In the genomic region with DNA sequence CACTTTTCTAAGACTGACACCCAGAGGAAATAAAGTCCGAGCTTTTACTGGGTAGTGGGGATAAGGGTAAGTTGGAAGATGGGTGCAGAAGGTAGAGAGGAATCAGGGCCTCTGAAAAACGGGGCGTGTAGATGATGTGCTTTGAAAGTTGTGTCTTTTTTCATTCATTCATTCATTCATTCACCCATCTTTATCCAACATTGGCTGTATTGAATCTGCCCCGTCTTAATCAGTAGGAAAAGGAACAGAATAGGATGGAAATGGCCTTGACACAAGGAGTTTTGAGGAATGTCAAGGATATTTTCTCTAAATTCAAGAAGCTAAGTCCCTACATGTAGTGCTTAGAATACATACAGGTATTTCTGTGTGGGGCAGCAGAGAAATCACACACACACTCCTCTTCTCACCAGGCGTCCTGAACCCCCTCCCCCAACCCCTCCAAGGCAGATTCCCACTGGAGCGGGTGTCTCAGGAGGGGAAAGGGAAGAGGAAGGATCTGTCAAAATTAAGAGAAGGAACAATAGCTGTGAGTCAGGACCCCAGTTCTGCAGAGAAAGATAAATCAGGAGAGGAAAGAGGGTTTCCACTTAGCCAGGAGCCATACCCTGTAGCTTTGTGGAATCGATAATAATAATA, we compare ENCODE assay signal across 8 cellular contexts. TPM values are rescaled to one million over a fixed set of nuclear protein-coding genes. Genes with fewer than 3 reads are reported as not detected.
DNase-seq lines count a peak whose midpoint lies in the region; TF ChIP-seq lines count a peak whose summit lies in the region.

No MANE protein-coding gene starts in this region.

- peaks cover 43% of the 10 kb centered on the region for H3K4me1 Mint-ChIP-seq in endothelial cell (ENCODE audit: unreplicated experiment)
- peaks cover 26% of the 10 kb centered on the region for H3K4me1 Mint-ChIP-seq in nephron progenitor cell

- no peak for TF ChIP-seq POLR2A in NB4 (IDR thresholded peaks at IDR 0.05; ENCODE audit: extremely low read depth, insufficient read length)

- peak overlapping the region; percentile 47 for H3K4me3 ChIP-seq in BE2C (ENCODE audit: low read depth, low read length)
- H3K4me3 ChIP-seq in NB4 (ENCODE audit: low read depth, low read length): peak overlapping the region; percentile 40

- H3K36me3 Mint-ChIP-seq in endothelial cell (ENCODE audit: low read depth, unreplicated experiment) (peaks cover 41% of the 10 kb centered on the region), nephron progenitor cell (ENCODE audit: low read depth) (no peaks in the 10 kb centered on the region)

- DNase-seq in BE2C (no peak), NB4 (ENCODE audit: low read depth) (no peak), endothelial cell (ENCODE audit: low spot score) (peak; percentile 56), nephron progenitor cell (no peak), NCI-H524 treated with DMSO at 0.1 percent for 48 hours (lab: John Stamatoyannopoulos, UW) (no peak), kidney glomerular epithelial cell (lab: John Stamatoyannopoulos, UW) (no peak), NCI-H226 (no peak)
- DNase-seq in activated CD8-positive, alpha-beta memory T cell treated with anti-CD3 and anti-CD28 coated beads for 24 hours: no peak

- H3K27me3 ChIP-seq in BE2C: peaks cover 36% of the 10 kb centered on the region

- peak overlapping the region; percentile 99 for H3K4me3 Mint-ChIP-seq in endothelial cell (ENCODE audit: unreplicated experiment)
- H3K4me3 Mint-ChIP-seq in nephron progenitor cell: peak overlapping the region; percentile 89

- H3K9me3 Mint-ChIP-seq in endothelial cell (ENCODE audit: unreplicated experiment) (no peaks in the 10 kb centered on the region), nephron progenitor cell (no peaks in the 10 kb centered on the region)

- no peaks in the 10 kb centered on the region for H3K9me3 ChIP-seq in BE2C

- peak overlapping the region; percentile 94 for H3K27ac Mint-ChIP-seq in endothelial cell (ENCODE audit: unreplicated experiment)
- H3K27ac Mint-ChIP-seq in nephron progenitor cell: no peak overlapping the region

- H3K4me1 ChIP-seq in BE2C: no peaks in the 10 kb centered on the region

- H3K36me3 ChIP-seq in BE2C: no peaks in the 10 kb centered on the region

- H3K27me3 Mint-ChIP-seq in endothelial cell (ENCODE audit: unreplicated experiment) (peaks cover 10% of the 10 kb centered on the region), nephron progenitor cell (ENCODE audit: low read depth, poor library complexity) (peaks cover 47% of the 10 kb centered on the region)

- no peak for TF ChIP-seq CTCF in BE2C (IDR thresholded peaks at IDR 0.05; ENCODE audit: low read depth, low read length)
- TF ChIP-seq CTCF in NB4 (IDR thresholded peaks at IDR 0.05; ENCODE audit: low read depth, low read length): no peak
- TF ChIP-seq CTCF in endothelial cell (IDR thresholded peaks at IDR 0.05; ENCODE audit: unreplicated experiment): no peak
- no peak for TF ChIP-seq CTCF in nephron progenitor cell (IDR thresholded peaks at IDR 0.05)

RNA-seq across cellular contexts. Expression of a gene that starts 13.9 kb away (rescaled TPM):
- polyA plus RNA-seq in BE2C (2012; ENCODE audit: insufficient read depth, insufficient read length, low read depth): 0.14 TPM
- 566 TPM for total RNA-seq in endothelial cell (ENCODE audit: unreplicated experiment)
